9 cellular contexts compared by ENCODE assay signal in genomic region chr7:105656922-105657521, GRCh38.
DNase-seq lines count a peak whose midpoint lies in the region; ATAC-seq and TF ChIP-seq lines count a peak whose summit lies in the region.
"Had no signal": no experiment of that assay in that cellular context is flagged by ENCODE, and none has a peak within 500 bp of the region (broad histone marks: within the 10 kb centered on the region; RNA-seq: fewer than 3 reads in every experiment).

No MANE protein-coding gene starts in this region.

- H3K36me3 ChIP-seq in brain microvascular endothelial cell (replicated peaks), result no peaks in the 10 kb centered on the region
- peaks cover 0 to 60% (median 2%) of the 10 kb centered on the region in 3 experiments for H3K36me3 ChIP-seq in naive thymus-derived CD4-positive, alpha-beta T cell (ENCODE audit: control insufficient read depth in 2 of 3, insufficient read depth in 3 of 3, low read length in 3 of 3)
- H3K36me3 ChIP-seq in thyroid gland, result no peaks in the 10 kb centered on the region

- POLR2A ChIA-PET in naive thymus-derived CD4-positive, alpha-beta T cell (lab: Charles Lee), result interaction anchor here (0.9 to 1.9 kb wide), 4 partner anchors 12 to 220 kb away, joined by 3 to 6 read pairs (median 4); partner anchors contain the start of gene ATXN7L1

- no peaks in the 10 kb centered on the region for H3K27me3 Mint-ChIP-seq in naive thymus-derived CD4-positive, alpha-beta T cell
- H3K27me3 Mint-ChIP-seq: activated naive CD4-positive, alpha-beta T cell treated with anti-CD3 and anti-CD28 coated beads, Interleukin-2, amount 50 U/mL, for 24 hours had no signal

- TF ChIP-seq CTCF in VCaP (conservative IDR thresholded peaks at IDR 0.05), result peak; percentile 62
- TF ChIP-seq CTCF in brain microvascular endothelial cell (IDR thresholded peaks at IDR 0.05; ENCODE audit: low read depth, low read length, missing control alignments), result peak; percentile 79
- peak in 5 of 6 experiments; percentile 43 to 72 (median 62) for TF ChIP-seq CTCF in thyroid gland (IDR thresholded peaks at IDR 0.05)

- ATAC-seq in HG03442 (IDR thresholded peaks at IDR 0.05; ENCODE audit: unreplicated experiment), result peak; percentile 47
- ATAC-seq in naive thymus-derived CD4-positive, alpha-beta T cell, result peak; percentile 86

- no peak for TF ChIP-seq POLR2A in thyroid gland (IDR thresholded peaks at IDR 0.05)

- peaks cover 0 to 5% of the 10 kb centered on the region in 2 donors for H3K4me1 ChIP-seq in naive thymus-derived CD4-positive, alpha-beta T cell (ENCODE audit: control insufficient read depth in 2 of 2, insufficient read depth in 2 of 2, low read length in 2 of 2)
- H3K4me1 ChIP-seq in thyroid gland, result peaks cover 22 to 35% of the 10 kb centered on the region in 2 donors

- 62 to 67% methylated on average over 7 of the region's 7 CpGs for WGBS in thyroid gland, 2 donors

- CTCF ChIA-PET in naive thymus-derived CD4-positive, alpha-beta T cell (lab: Charles Lee), result interaction anchor here (0.6 to 2.4 kb wide), 26 partner anchors 9 to 738 kb away, joined by 3 to 7 read pairs (median 4); no protein-coding TSS in a partner anchor

- in situ Hi-C loops in brain microvascular endothelial cell (cut with HindIII; ENCODE audit: low pct_ligation_motif_present, low sequenced_read_pairs), result no loop called here

- H3K27ac ChIP-seq in VCaP (no peak overlapping the region), brain microvascular endothelial cell (no peak overlapping the region), thyroid gland (peak overlapping the region; percentile 6 to 69 (median 51))
- H3K27ac ChIP-seq in naive thymus-derived CD4-positive, alpha-beta T cell (ENCODE audit: low read depth, low read length), result no peak overlapping the region

- no peaks in the 10 kb centered on the region for H3K9me3 ChIP-seq in naive thymus-derived CD4-positive, alpha-beta T cell (ENCODE audit: control insufficient read depth in 2 of 3, low read length in 3 of 3)
- no peaks in the 10 kb centered on the region for H3K9me3 ChIP-seq in thyroid gland

- H3K27ac Mint-ChIP-seq in naive thymus-derived CD4-positive, alpha-beta T cell, result peak overlapping the region in 3 of 9 donors; percentile 26 to 77 (median 51)
- H3K27ac Mint-ChIP-seq: activated naive CD4-positive, alpha-beta T cell treated with anti-CD3 and anti-CD28 coated beads, Interleukin-2, amount 50 U/mL, for 24 hours had no signal

- H3K4me1 Mint-ChIP-seq in naive thymus-derived CD4-positive, alpha-beta T cell, result peaks cover 5 to 22% (median 10%) of the 10 kb centered on the region in 7 donors

- peaks cover 16 to 51% (median 31%) of the 10 kb centered on the region in 5 donors for H3K36me3 Mint-ChIP-seq in naive thymus-derived CD4-positive, alpha-beta T cell

- H3K27me3 ChIP-seq in brain microvascular endothelial cell (replicated peaks) (no peaks in the 10 kb centered on the region), thyroid gland (no peaks in the 10 kb centered on the region)
- no peaks in the 10 kb centered on the region for H3K27me3 ChIP-seq in naive thymus-derived CD4-positive, alpha-beta T cell (ENCODE audit: control insufficient read depth in 2 of 2, insufficient read depth in 2 of 2, low read length in 2 of 2)

- no peaks in the 10 kb centered on the region for H3K9me3 Mint-ChIP-seq in naive thymus-derived CD4-positive, alpha-beta T cell
- H3K9me3 Mint-ChIP-seq: activated naive CD4-positive, alpha-beta T cell treated with anti-CD3 and anti-CD28 coated beads, Interleukin-2, amount 50 U/mL, for 24 hours had no signal

- no peak overlapping the region for H3K4me3 Mint-ChIP-seq in naive thymus-derived CD4-positive, alpha-beta T cell
- H3K4me3 Mint-ChIP-seq: activated naive CD4-positive, alpha-beta T cell treated with anti-CD3 and anti-CD28 coated beads, Interleukin-2, amount 50 U/mL, for 24 hours had no signal

- H3K4me3 ChIP-seq in brain microvascular endothelial cell (ENCODE audit: low read depth, low read length), result no peak overlapping the region
- H3K4me3 ChIP-seq in naive thymus-derived CD4-positive, alpha-beta T cell (ENCODE audit: low read length), result no peak overlapping the region
- no peak overlapping the region for H3K4me3 ChIP-seq in thyroid gland (replicated peaks in 1 of 3)

- intact Hi-C loops in naive thymus-derived CD4-positive, alpha-beta T cell (cut with micrococcal nuclease), result loop anchor here (1.0 to 10.0 kb wide), 11 partner anchors 20 to 498 kb away; partner anchors contain the start of gene ATXN7L1 (in 2 of the 2)
- intact Hi-C loops in thyroid gland (cut with DNase I), result loop anchor here (10.0 kb wide), 3 partner anchors 88 to 358 kb away; partner anchors contain the start of gene ATXN7L1

- DNase-seq in EL (peak; percentile 28), brain microvascular endothelial cell (no peak), thyroid gland (peak in 1 of 2 donors; percentile 54), NCI-H226 (no peak), NCI-H2171 (lab: John Stamatoyannopoulos, UW) (no peak)
- DNase-seq in naive thymus-derived CD4-positive, alpha-beta T cell, result peak; percentile 42 to 77 (median 64)

Comparison
In these comparisons a context has a peak if more than half of its experiments do, and no peak if none do; other contexts are left out.
1. DNase-seq: peak in EL (single experiment) and naive thymus-derived CD4-positive, alpha-beta T cell (9 of 9); none in brain microvascular endothelial cell (single experiment), NCI-H226 (single experiment) and NCI-H2171 (single experiment).
2. H3K27ac ChIP-seq: peak in thyroid gland (3 of 3); none in VCaP (single experiment), brain microvascular endothelial cell (single experiment) and naive thymus-derived CD4-positive, alpha-beta T cell (single experiment).
3. Peak in every context shown above with its lines, with median percentiles within 50 percentile points of each other: CTCF ChIP-seq.